Comparison of ENCODE assay signal across 8 cellular contexts in genomic region chr22:49918911-49919881, GRCh38. TPM values are rescaled to one million over a fixed set of nuclear protein-coding genes. Genes with fewer than 3 reads are reported as not detected.
DNase-seq lines count a peak whose midpoint lies in the region; TF ChIP-seq lines count a peak whose summit lies in the region.

No MANE protein-coding gene starts in this region.

- 57% methylated on average over 24 of the region's 47 CpGs for WGBS in suprapubic skin

- DNase-seq in T-helper 1 cell (no peak), immature natural killer cell (no peak), suprapubic skin (ENCODE audit: low spot score in 2 of 2) (no peak), DMS153 treated with DMSO at 0.1 percent for 48 hours (lab: John Stamatoyannopoulos, UW; ENCODE audit: unreplicated experiment) (no peak), NAMALWA (ENCODE audit: low spot score) (no peak)
- no peak for DNase-seq in activated T-helper 1 cell treated with anti-CD3 and anti-CD28 coated beads, Interleukin-12 subunit alpha, Interleukin-12 subunit beta, Interleukin-2, Interleukin-4 antibody, amounts not matched to agents 30 ng/mL and 10 ng/mL and 1 ng/mL, durations not matched to agents 14 hours and 24 hours and 36 hours (ENCODE audit: low spot score)
- DNase-seq in stimulated activated CD4-positive, alpha-beta T cell treated with anti-CD3 and anti-CD28 coated beads, Interleukin-4, amount 100 ng/mL, for 1 hour: no peak

- H3K27ac Mint-ChIP-seq in T-helper 1 cell treated with Interleukin-12 subunit alpha and Interleukin-12 subunit beta and Interleukin-4 antibody, amounts not matched to agents 30 μg/mL and 1 μg/mL, for 36 hours: peak overlapping the region; percentile 55
- H3K27ac Mint-ChIP-seq in activated T-helper 1 cell treated with anti-CD3 and anti-CD28 coated beads, Interleukin-12 subunit alpha, Interleukin-12 subunit beta, Interleukin-2, Interleukin-4 antibody, amounts not matched to agents 30 ng/mL and 10 ng/mL and 1 ng/mL, durations not matched to agents 14 hours and 24 hours and 36 hours: peak overlapping the region; percentile 66
- peak overlapping the region in 2 of 6 donors; percentile 46 to 86 for H3K27ac Mint-ChIP-seq in immature natural killer cell

- H3K27ac ChIP-seq in suprapubic skin: peak overlapping the region; percentile 91

- TF ChIP-seq POLR2A in suprapubic skin (IDR thresholded peaks at IDR 0.05): no peak

- peaks cover 16% of the 10 kb centered on the region for H3K4me1 Mint-ChIP-seq in T-helper 1 cell treated with Interleukin-12 subunit alpha and Interleukin-12 subunit beta and Interleukin-4 antibody, amounts not matched to agents 30 μg/mL and 1 μg/mL, for 36 hours (ENCODE audit: low read depth)
- peaks cover 16% of the 10 kb centered on the region for H3K4me1 Mint-ChIP-seq in activated T-helper 1 cell treated with anti-CD3 and anti-CD28 coated beads, Interleukin-12 subunit alpha, Interleukin-12 subunit beta, Interleukin-2, Interleukin-4 antibody, amounts not matched to agents 30 ng/mL and 10 ng/mL and 1 ng/mL, durations not matched to agents 14 hours and 24 hours and 36 hours (ENCODE audit: low read depth)
- H3K4me1 Mint-ChIP-seq in immature natural killer cell: peaks cover 25 to 28% of the 10 kb centered on the region in 2 donors

- H3K4me3 Mint-ChIP-seq in T-helper 1 cell treated with Interleukin-12 subunit alpha and Interleukin-12 subunit beta and Interleukin-4 antibody, amounts not matched to agents 30 μg/mL and 1 μg/mL, for 36 hours: peak overlapping the region; percentile 75
- peak overlapping the region; percentile 77 for H3K4me3 Mint-ChIP-seq in activated T-helper 1 cell treated with anti-CD3 and anti-CD28 coated beads, Interleukin-12 subunit alpha, Interleukin-12 subunit beta, Interleukin-2, Interleukin-4 antibody, amounts not matched to agents 30 ng/mL and 10 ng/mL and 1 ng/mL, durations not matched to agents 14 hours and 24 hours and 36 hours
- H3K4me3 Mint-ChIP-seq in immature natural killer cell: peak overlapping the region; percentile 72 to 82 (median 78)

- peak overlapping the region; percentile 85 for H3K4me3 ChIP-seq in suprapubic skin

- TF ChIP-seq EP300 in suprapubic skin (IDR thresholded peaks at IDR 0.05): no peak

- TF ChIP-seq CTCF in suprapubic skin (IDR thresholded peaks at IDR 0.05): no peak

- H3K4me1 ChIP-seq in suprapubic skin: peaks cover 24% of the 10 kb centered on the region

- intact Hi-C loops in activated T-helper 1 cell treated with anti-CD3 and anti-CD28 coated beads, Interleukin-12 subunit alpha, Interleukin-12 subunit beta, Interleukin-2, Interleukin-4 antibody, amounts not matched to agents 30 ng/mL and 10 ng/mL and 1 ng/mL, durations not matched to agents 14 hours and 24 hours and 36 hours (cut with micrococcal nuclease): loop anchor here (1.0 to 5.0 kb wide), 6 partner anchors 17 to 283 kb away; partner anchors contain the start of genes BRD1, SELENOO and ZBED4

- peaks cover 18% of the 10 kb centered on the region for H3K36me3 Mint-ChIP-seq in T-helper 1 cell treated with Interleukin-12 subunit alpha and Interleukin-12 subunit beta and Interleukin-4 antibody, amounts not matched to agents 30 μg/mL and 1 μg/mL, for 36 hours (ENCODE audit: low read depth)
- H3K36me3 Mint-ChIP-seq in activated T-helper 1 cell treated with anti-CD3 and anti-CD28 coated beads, Interleukin-12 subunit alpha, Interleukin-12 subunit beta, Interleukin-2, Interleukin-4 antibody, amounts not matched to agents 30 ng/mL and 10 ng/mL and 1 ng/mL, durations not matched to agents 14 hours and 24 hours and 36 hours (ENCODE audit: low read depth): peaks cover 8% of the 10 kb centered on the region
- peaks cover 0 to 11% (median 4%) of the 10 kb centered on the region in 3 donors for H3K36me3 Mint-ChIP-seq in immature natural killer cell

- H3K9me3 ChIP-seq in suprapubic skin: no peaks in the 10 kb centered on the region

- H3K27me3 ChIP-seq in suprapubic skin: no peaks in the 10 kb centered on the region

- H3K9me3 Mint-ChIP-seq in T-helper 1 cell treated with Interleukin-12 subunit alpha and Interleukin-12 subunit beta and Interleukin-4 antibody, amounts not matched to agents 30 μg/mL and 1 μg/mL, for 36 hours: no peaks in the 10 kb centered on the region
- H3K9me3 Mint-ChIP-seq in activated T-helper 1 cell treated with anti-CD3 and anti-CD28 coated beads, Interleukin-12 subunit alpha, Interleukin-12 subunit beta, Interleukin-2, Interleukin-4 antibody, amounts not matched to agents 30 ng/mL and 10 ng/mL and 1 ng/mL, durations not matched to agents 14 hours and 24 hours and 36 hours: no peaks in the 10 kb centered on the region
- no peaks in the 10 kb centered on the region for H3K9me3 Mint-ChIP-seq in immature natural killer cell

- no peaks in the 10 kb centered on the region for H3K27me3 Mint-ChIP-seq in T-helper 1 cell treated with Interleukin-12 subunit alpha and Interleukin-12 subunit beta and Interleukin-4 antibody, amounts not matched to agents 30 μg/mL and 1 μg/mL, for 36 hours (ENCODE audit: low read depth)
- no peaks in the 10 kb centered on the region for H3K27me3 Mint-ChIP-seq in activated T-helper 1 cell treated with anti-CD3 and anti-CD28 coated beads, Interleukin-12 subunit alpha, Interleukin-12 subunit beta, Interleukin-2, Interleukin-4 antibody, amounts not matched to agents 30 ng/mL and 10 ng/mL and 1 ng/mL, durations not matched to agents 14 hours and 24 hours and 36 hours (ENCODE audit: insufficient read depth)
- H3K27me3 Mint-ChIP-seq in immature natural killer cell (ENCODE audit: low read depth in 3 of 3): peaks cover 0 to 4% (median 2%) of the 10 kb centered on the region in 3 donors

- peaks cover 17% of the 10 kb centered on the region for H3K36me3 ChIP-seq in suprapubic skin

RNA-seq across cellular contexts. Expression of gene CRELD2, which starts 0.8 kb away (rescaled TPM):
- 48.1 and 51.0 TPM in 2 replicates for total RNA-seq in activated T-helper 1 cell treated with anti-CD3 and anti-CD28 coated beads, Interleukin-12 subunit alpha, Interleukin-12 subunit beta, Interleukin-2, Interleukin-4 antibody, amounts not matched to agents 30 ng/mL and 10 ng/mL and 1 ng/mL, durations not matched to agents 14 hours and 24 hours and 36 hours
- 10 to 100 TPM; 61.3 to 94.8 (median 76.9) TPM for polyA plus RNA-seq in immature natural killer cell
- total RNA-seq in suprapubic skin: 10 to 100 TPM in 3 of 4 donors, 1 to 10 TPM in 1; 9.3 to 29.4 (median 21.5) TPM

RNA-seq across cellular contexts. Expression of gene ALG12, which starts 1.0 kb away (rescaled TPM):
- total RNA-seq in activated T-helper 1 cell treated with anti-CD3 and anti-CD28 coated beads, Interleukin-12 subunit alpha, Interleukin-12 subunit beta, Interleukin-2, Interleukin-4 antibody, amounts not matched to agents 30 ng/mL and 10 ng/mL and 1 ng/mL, durations not matched to agents 14 hours and 24 hours and 36 hours: 13.1 and 18.5 TPM in 2 replicates
- polyA plus RNA-seq in immature natural killer cell: 10 to 100 TPM; 11.7 to 26.6 (median 12.6) TPM
- total RNA-seq in suprapubic skin: 10 to 100 TPM; 13.2 to 23.8 (median 16.8) TPM

RNA-seq across cellular contexts. Expression of gene PIM3, which starts 41.4 kb away (rescaled TPM):
- 290 and 291 TPM in 2 replicates for total RNA-seq in activated T-helper 1 cell treated with anti-CD3 and anti-CD28 coated beads, Interleukin-12 subunit alpha, Interleukin-12 subunit beta, Interleukin-2, Interleukin-4 antibody, amounts not matched to agents 30 ng/mL and 10 ng/mL and 1 ng/mL, durations not matched to agents 14 hours and 24 hours and 36 hours
- polyA plus RNA-seq in immature natural killer cell: 10 to 100 TPM; 14.5 to 20.6 (median 15.8) TPM
- 100 to 1,000 TPM; 103 to 202 (median 143) TPM for total RNA-seq in suprapubic skin
